ENCODE assay signal across 12 cellular contexts in genomic region chr9:72951520-72952393, GRCh38. TPM values are rescaled to one million over a fixed set of nuclear protein-coding genes. Genes with fewer than 3 reads are reported as not detected.
DNase-seq lines count a peak whose midpoint lies in the region; ATAC-seq and TF ChIP-seq lines count a peak whose summit lies in the region.
"Had no signal": no experiment of that assay in that cellular context is flagged by ENCODE, and none has a peak within 500 bp of the region (broad histone marks: within the 10 kb centered on the region; RNA-seq: fewer than 3 reads in every experiment).

No MANE protein-coding gene starts in this region.

- H3K36me3 Mint-ChIP-seq in MCF 10A (ENCODE audit: insufficient read depth, unreplicated experiment) (no peaks in the 10 kb centered on the region), nephron (ENCODE audit: low read depth) (no peaks in the 10 kb centered on the region)
- no peaks in the 10 kb centered on the region for H3K36me3 Mint-ChIP-seq in activated CD4-positive, alpha-beta memory T cell treated with anti-CD3 and anti-CD28 coated beads, Interleukin-2, amount 10 ng/mL, durations not matched to agents 7 days and 5 days (ENCODE audit: low read depth)

- POLR2A ChIA-PET in MCF 10A (lab: Yijun Ruan, JAX) = interaction anchor here (0.8 kb wide), 1 partner anchor 1593 kb away, joined by 4 read pairs; no protein-coding TSS in a partner anchor
- POLR2A ChIA-PET in activated CD4-positive, alpha-beta memory T cell treated with anti-CD3 and anti-CD28 coated beads, Interleukin-2, amount 10 ng/mL, durations not matched to agents 7 days and 5 days (lab: Charles Lee) = no interaction called here

- CTCF ChIA-PET in MCF 10A (lab: Yijun Ruan, JAX) = interaction anchor here (0.6 kb wide), 2 partner anchors 23 to 1619 kb away, joined by 3 to 4 read pairs; no protein-coding TSS in a partner anchor
- CTCF ChIA-PET in activated CD4-positive, alpha-beta memory T cell treated with anti-CD3 and anti-CD28 coated beads, Interleukin-2, amount 10 ng/mL, durations not matched to agents 7 days and 5 days (lab: Charles Lee) = no interaction called here

- H3K27ac Mint-ChIP-seq in MCF 10A (ENCODE audit: low read depth, unreplicated experiment) (no peak overlapping the region), nephron (peak overlapping the region; percentile 14 to 88 (median 48))
- no peak overlapping the region for H3K27ac Mint-ChIP-seq in activated CD4-positive, alpha-beta memory T cell treated with anti-CD3 and anti-CD28 coated beads, Interleukin-2, amount 10 ng/mL, durations not matched to agents 7 days and 5 days

- H3K4me3 Mint-ChIP-seq in MCF 10A (ENCODE audit: unreplicated experiment) = no peak overlapping the region
- peak overlapping the region; percentile 51 to 69 (median 62) for H3K4me3 Mint-ChIP-seq in nephron
- no peak overlapping the region for H3K4me3 Mint-ChIP-seq in activated CD4-positive, alpha-beta memory T cell treated with anti-CD3 and anti-CD28 coated beads, Interleukin-2, amount 10 ng/mL, durations not matched to agents 7 days and 5 days

- no peaks in the 10 kb centered on the region for H3K9me3 Mint-ChIP-seq in MCF 10A (ENCODE audit: unreplicated experiment)
- no peaks in the 10 kb centered on the region for H3K9me3 Mint-ChIP-seq in nephron
- no peaks in the 10 kb centered on the region for H3K9me3 Mint-ChIP-seq in activated CD4-positive, alpha-beta memory T cell treated with anti-CD3 and anti-CD28 coated beads, Interleukin-2, amount 10 ng/mL, durations not matched to agents 7 days and 5 days

- peaks cover 71% of the 10 kb centered on the region for H3K27me3 Mint-ChIP-seq in MCF 10A (ENCODE audit: insufficient read depth, unreplicated experiment)
- no peaks in the 10 kb centered on the region for H3K27me3 Mint-ChIP-seq in nephron (ENCODE audit: low read depth)
- peaks cover 44% of the 10 kb centered on the region for H3K27me3 Mint-ChIP-seq in activated CD4-positive, alpha-beta memory T cell treated with anti-CD3 and anti-CD28 coated beads, Interleukin-2, amount 10 ng/mL, durations not matched to agents 7 days and 5 days

- no peaks in the 10 kb centered on the region for H3K4me1 Mint-ChIP-seq in MCF 10A (ENCODE audit: insufficient read depth, unreplicated experiment)
- peaks cover 54% of the 10 kb centered on the region for H3K4me1 Mint-ChIP-seq in nephron
- H3K4me1 Mint-ChIP-seq in activated CD4-positive, alpha-beta memory T cell treated with anti-CD3 and anti-CD28 coated beads, Interleukin-2, amount 10 ng/mL, durations not matched to agents 7 days and 5 days = no peaks in the 10 kb centered on the region

- H3K4me1 ChIP-seq in breast epithelium (no peaks in the 10 kb centered on the region), esophagus squamous epithelium (peaks cover 0 to 60% (median 20%) of the 10 kb centered on the region in 3 donors), vagina (peaks cover 39% of the 10 kb centered on the region)

- H3K27ac ChIP-seq in breast epithelium = peak overlapping the region; percentile 19 to 59
- H3K27ac ChIP-seq in esophagus squamous epithelium = peak overlapping the region in 3 of 4 donors; percentile 14 to 59 (median 49)
- H3K27ac ChIP-seq in vagina = peak overlapping the region; percentile 75

- H3K36me3 ChIP-seq in breast epithelium (no peaks in the 10 kb centered on the region), esophagus squamous epithelium (no peaks in the 10 kb centered on the region), vagina (no peaks in the 10 kb centered on the region)

- no TSS peak for BruUV-seq in MCF 10A (replicated peaks; lab: Mats Ljungman, UMichigan)

- H3K4me3 ChIP-seq in breast epithelium (peak overlapping the region; percentile 37 to 55 (median 41)), esophagus squamous epithelium (peak overlapping the region in 3 of 4 donors; percentile 35 to 56 (median 38)), vagina (peak overlapping the region; percentile 38 to 43)

- H3K9me3 ChIP-seq in breast epithelium (no peaks in the 10 kb centered on the region), esophagus squamous epithelium (no peaks in the 10 kb centered on the region), vagina (no peaks in the 10 kb centered on the region)

- TF ChIP-seq CTCF in breast epithelium (IDR thresholded peaks at IDR 0.05) (no peak), MCF 10A (IDR thresholded peaks at IDR 0.05; ENCODE audit: unreplicated experiment) (no peak), esophagus squamous epithelium (IDR thresholded peaks at IDR 0.05) (no peak), nephron (IDR thresholded peaks at IDR 0.05; ENCODE audit: unreplicated experiment in 3 of 3) (no peak), vagina (IDR thresholded peaks at IDR 0.05) (no peak)

- intact Hi-C loops in breast epithelium (cut with DNase I; ENCODE audit: low total_unique reads) = loop anchor here (2.0 kb wide), 1 partner anchor 47 kb away; no protein-coding TSS in a partner anchor
- intact Hi-C loops in MCF 10A (cut with micrococcal nuclease) = no loop called here
- intact Hi-C loops in esophagus squamous epithelium (cut with DNase I) = no loop called here
- intact Hi-C loops in vagina (cut with DNase I) = no loop called here

- H3K27me3 ChIP-seq in breast epithelium (no peaks in the 10 kb centered on the region), esophagus squamous epithelium (no peaks in the 10 kb centered on the region), vagina (no peaks in the 10 kb centered on the region)

- ATAC-seq in GM18861 (IDR thresholded peaks at IDR 0.05; ENCODE audit: unreplicated experiment) (no peak), HG03139 (IDR thresholded peaks at IDR 0.05; ENCODE audit: unreplicated experiment) (no peak)

- TF ChIP-seq POLR2A in breast epithelium (IDR thresholded peaks at IDR 0.05) (no peak), esophagus squamous epithelium (IDR thresholded peaks at IDR 0.05) (no peak), vagina (IDR thresholded peaks at IDR 0.05) (no peak)

- WGBS in esophagus squamous epithelium, 2 donors = 36 to 48% methylated on average over 5 of the region's 5 CpGs

- DNase-seq in breast epithelium (ENCODE audit: low spot score in 2 of 2) (no peak), MCF 10A (ENCODE audit: unreplicated experiment) (no peak), esophagus squamous epithelium (lab: John Stamatoyannopoulos, UW) (no peak), vagina (ENCODE audit: extremely low spot score in 2 of 2) (no peak)
- no peak for DNase-seq in activated CD4-positive, alpha-beta memory T cell treated with anti-CD3 and anti-CD28 coated beads, Interleukin-2, amount 10 ng/mL, durations not matched to agents 7 days and 5 days
- DNase-seq: activated effector memory CD4-positive, alpha-beta T cell treated with Interleukin-2 at 50 U/mL for 16 hours; effector CD8-positive, alpha-beta T cell; kidney glomerular epithelial cell; T-helper 9 cell had no signal

RNA-seq across cellular contexts. Expression of gene ALDH1A1, which starts 1.1 kb away (rescaled TPM):
- 100 to 1,000 TPM in 1 of 3 donors, 10 to 100 TPM in 2; 67.2 to 233 (median 80.1) TPM for total RNA-seq in breast epithelium
- total RNA-seq in MCF 10A (2022) = not detected in 2 replicates
- total RNA-seq in esophagus squamous epithelium = 10 to 100 TPM in 3 of 4 donors, 1 to 10 TPM in 1; 2.9 to 56.6 (median 27.5) TPM
- total RNA-seq in vagina = 126 TPM
- not detected for total RNA-seq in activated CD4-positive, alpha-beta memory T cell treated with anti-CD3 and anti-CD28 coated beads, Interleukin-2, amount 10 ng/mL, durations not matched to agents 7 days and 5 days

Comparison
In these comparisons a context has a peak if more than half of its experiments do, and no peak if none do; other contexts are left out.
1. H3K27ac Mint-ChIP-seq: peak in nephron (3 of 3); none in MCF 10A (single experiment) and activated CD4-positive, alpha-beta memory T cell treated with anti-CD3 and anti-CD28 coated beads, Interleukin-2, amount 10 ng/mL, durations not matched to agents 7 days and 5 days (single experiment).
2. H3K4me3 Mint-ChIP-seq: peak in nephron (3 of 3); none in MCF 10A (single experiment) and activated CD4-positive, alpha-beta memory T cell treated with anti-CD3 and anti-CD28 coated beads, Interleukin-2, amount 10 ng/mL, durations not matched to agents 7 days and 5 days (single experiment).
3. Peak in every context shown above with its lines, with median percentiles within 50 percentile points of each other: H3K27ac ChIP-seq and H3K4me3 ChIP-seq.